In the genomic region with DNA sequence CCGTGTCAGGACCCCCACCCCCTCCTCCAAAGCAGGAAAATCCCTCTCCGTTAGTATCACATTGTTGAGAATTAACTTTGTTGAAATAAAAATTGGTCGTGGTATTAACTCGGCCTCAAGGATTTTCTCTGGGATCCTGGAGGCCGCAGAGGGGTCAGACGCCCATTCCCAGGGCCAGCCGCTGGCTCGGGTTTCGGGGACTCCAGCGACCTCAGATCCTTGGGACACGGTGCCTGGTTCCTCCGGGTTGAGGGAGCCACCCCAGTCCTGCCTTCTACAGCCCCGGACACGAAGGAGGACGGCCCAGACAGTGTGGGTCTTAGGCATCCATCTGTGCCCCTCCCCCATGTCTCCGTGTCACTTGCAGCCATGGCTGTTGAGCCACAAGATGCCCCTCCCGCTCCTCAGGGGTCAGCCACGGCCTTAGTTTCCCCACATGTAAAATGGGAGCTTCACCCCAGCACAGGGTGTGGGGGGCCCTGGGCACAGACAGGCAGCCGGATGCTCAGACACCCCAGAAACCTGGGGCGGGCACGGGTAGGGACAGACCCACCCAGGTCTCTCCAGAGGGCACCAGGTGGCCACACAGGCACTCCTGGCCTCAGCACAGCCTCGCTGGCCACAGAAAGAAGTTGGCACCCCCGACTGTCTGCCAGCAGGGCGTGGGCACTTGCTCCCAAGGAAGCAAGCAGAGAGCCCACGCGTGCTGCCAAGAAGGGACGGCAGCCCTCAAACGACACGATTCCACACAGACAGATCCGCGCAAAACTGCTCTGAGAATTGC, we compare ENCODE assay signal across 2 cellular contexts.
A peak's percentile ranks its signal among the peaks of the same experiment; 100 is the strongest.
TF ChIP-seq lines count a peak whose summit lies in the region.

No MANE protein-coding gene starts in this region.

TF ChIP-seq in Ishikawa, 13 proteins besides CTCF, POLR2A, EP300 and RAD21:
- TF ChIP-seq, protein P1, sequence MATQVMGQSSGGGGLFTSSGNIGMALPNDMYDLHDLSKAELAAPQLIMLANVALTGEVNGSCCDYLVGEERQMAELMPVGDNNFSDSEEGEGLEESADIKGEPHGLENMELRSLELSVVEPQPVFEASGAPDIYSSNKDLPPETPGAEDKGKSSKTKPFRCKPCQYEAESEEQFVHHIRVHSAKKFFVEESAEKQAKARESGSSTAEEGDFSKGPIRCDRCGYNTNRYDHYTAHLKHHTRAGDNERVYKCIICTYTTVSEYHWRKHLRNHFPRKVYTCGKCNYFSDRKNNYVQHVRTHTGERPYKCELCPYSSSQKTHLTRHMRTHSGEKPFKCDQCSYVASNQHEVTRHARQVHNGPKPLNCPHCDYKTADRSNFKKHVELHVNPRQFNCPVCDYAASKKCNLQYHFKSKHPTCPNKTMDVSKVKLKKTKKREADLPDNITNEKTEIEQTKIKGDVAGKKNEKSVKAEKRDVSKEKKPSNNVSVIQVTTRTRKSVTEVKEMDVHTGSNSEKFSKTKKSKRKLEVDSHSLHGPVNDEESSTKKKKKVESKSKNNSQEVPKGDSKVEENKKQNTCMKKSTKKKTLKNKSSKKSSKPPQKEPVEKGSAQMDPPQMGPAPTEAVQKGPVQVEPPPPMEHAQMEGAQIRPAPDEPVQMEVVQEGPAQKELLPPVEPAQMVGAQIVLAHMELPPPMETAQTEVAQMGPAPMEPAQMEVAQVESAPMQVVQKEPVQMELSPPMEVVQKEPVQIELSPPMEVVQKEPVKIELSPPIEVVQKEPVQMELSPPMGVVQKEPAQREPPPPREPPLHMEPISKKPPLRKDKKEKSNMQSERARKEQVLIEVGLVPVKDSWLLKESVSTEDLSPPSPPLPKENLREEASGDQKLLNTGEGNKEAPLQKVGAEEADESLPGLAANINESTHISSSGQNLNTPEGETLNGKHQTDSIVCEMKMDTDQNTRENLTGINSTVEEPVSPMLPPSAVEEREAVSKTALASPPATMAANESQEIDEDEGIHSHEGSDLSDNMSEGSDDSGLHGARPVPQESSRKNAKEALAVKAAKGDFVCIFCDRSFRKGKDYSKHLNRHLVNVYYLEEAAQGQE (IDR thresholded peaks at IDR 0.05; ENCODE audit: low read depth): no peak
- peak; percentile 47; the same call in 1 of the 2 replicates for TF ChIP-seq ZBTB7A (IDR thresholded peaks at IDR 0.05; ENCODE audit: low read depth)
- TF ChIP-seq, protein P2, sequence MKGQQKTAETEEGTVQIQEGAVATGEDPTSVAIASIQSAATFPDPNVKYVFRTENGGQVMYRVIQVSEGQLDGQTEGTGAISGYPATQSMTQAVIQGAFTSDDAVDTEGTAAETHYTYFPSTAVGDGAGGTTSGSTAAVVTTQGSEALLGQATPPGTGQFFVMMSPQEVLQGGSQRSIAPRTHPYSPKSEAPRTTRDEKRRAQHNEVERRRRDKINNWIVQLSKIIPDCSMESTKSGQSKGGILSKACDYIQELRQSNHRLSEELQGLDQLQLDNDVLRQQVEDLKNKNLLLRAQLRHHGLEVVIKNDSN (IDR thresholded peaks at IDR 0.05): no peak

TF ChIP-seq in K562, 482 proteins besides CTCF, POLR2A, EP300 and RAD21:
- TF ChIP-seq, protein P3, sequence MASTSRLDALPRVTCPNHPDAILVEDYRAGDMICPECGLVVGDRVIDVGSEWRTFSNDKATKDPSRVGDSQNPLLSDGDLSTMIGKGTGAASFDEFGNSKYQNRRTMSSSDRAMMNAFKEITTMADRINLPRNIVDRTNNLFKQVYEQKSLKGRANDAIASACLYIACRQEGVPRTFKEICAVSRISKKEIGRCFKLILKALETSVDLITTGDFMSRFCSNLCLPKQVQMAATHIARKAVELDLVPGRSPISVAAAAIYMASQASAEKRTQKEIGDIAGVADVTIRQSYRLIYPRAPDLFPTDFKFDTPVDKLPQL (IDR thresholded peaks at IDR 0.05; ENCODE audit: extremely low read depth, insufficient read length): no peak
- TF ChIP-seq RUNX1 (IDR thresholded peaks at IDR 0.05; ENCODE audit: low read depth) (peak; percentile 9; the same call in 1 of the 2 replicates), NFXL1 (CRISPR knock-in tag; IDR thresholded peaks at IDR 0.05) (no peak), GABPB1 (CRISPR knock-in tag; IDR thresholded peaks at IDR 0.05) (no peak), RB1 (IDR thresholded peaks at IDR 0.05; ENCODE audit: low read depth) (no peak), MED1 (CRISPR knock-in tag; IDR thresholded peaks at IDR 0.05; ENCODE audit: borderline replicate concordance) (no peak), ZNF764 (CRISPR knock-in tag; IDR thresholded peaks at IDR 0.05; ENCODE audit: low read depth) (0 out of 2 replicates have a peak, but pooled peaks have one; percentile 11), MAZ (CRISPR knock-in tag; conservative IDR thresholded peaks at IDR 0.05 in 1 of 2, IDR thresholded peaks at IDR 0.05 in 1 of 2) (0 out of 4 replicates have a peak, but pooled peaks of 1 of the 2 experiments have one; percentile 18), NONO (IDR thresholded peaks at IDR 0.05; ENCODE audit: low read depth in 2 of 2, low read length in 1 of 2) (no peak), ZNF444 (CRISPR knock-in tag; IDR thresholded peaks at IDR 0.05) (no peak), YY1 (IDR thresholded peaks at IDR 0.05; ENCODE audit: borderline replicate concordance in 1 of 3, control insufficient read depth in 1 of 3, extremely low read depth in 1 of 3, insufficient read depth in 3 of 3, insufficient read length in 1 of 3, insufficient replicate concordance in 2 of 3, low read depth in 1 of 3, low read length in 2 of 3) (peak in 1 of 3 experiments; percentile 23), TCFL5 (CRISPR knock-in tag; conservative IDR thresholded peaks at IDR 0.05) (no peak), TAF15 (IDR thresholded peaks at IDR 0.05; ENCODE audit: low read depth, low read length) (peak; percentile 38; the same call in 1 of the 2 replicates), MXI1 (IDR thresholded peaks at IDR 0.05; ENCODE audit: low read depth, low read length) (no peak), E2F3 (CRISPR knock-in tag; IDR thresholded peaks at IDR 0.05) (no peak), ZNF165 (CRISPR knock-in tag; IDR thresholded peaks at IDR 0.05; ENCODE audit: borderline replicate concordance) (no peak), JUND (IDR thresholded peaks at IDR 0.05; ENCODE audit: borderline replicate concordance, low read depth, low read length) (no peak), JUND (tag; IDR thresholded peaks at IDR 0.05; ENCODE audit: borderline replicate concordance, low read depth, low read length) (no peak), SRSF7 (optimal IDR thresholded peaks at IDR 0.05; ENCODE audit: low read depth, low read length) (no peak), FIP1L1 (IDR thresholded peaks at IDR 0.05; ENCODE audit: low read depth, low read length, poor library complexity, severe bottlenecking) (peak; percentile 67), ZNF133 (CRISPR knock-in tag; IDR thresholded peaks at IDR 0.05) (no peak), ESRRB (CRISPR knock-in tag; IDR thresholded peaks at IDR 0.05; ENCODE audit: borderline replicate concordance) (no peak), ZBTB7A (IDR thresholded peaks at IDR 0.05; ENCODE audit: borderline replicate concordance, control insufficient read depth, low read depth, low read length) (peak; percentile 80; the same call in 1 of the 2 replicates), MTA3 (IDR thresholded peaks at IDR 0.05; ENCODE audit: borderline replicate concordance) (no peak)
- TF ChIP-seq, protein P4, sequence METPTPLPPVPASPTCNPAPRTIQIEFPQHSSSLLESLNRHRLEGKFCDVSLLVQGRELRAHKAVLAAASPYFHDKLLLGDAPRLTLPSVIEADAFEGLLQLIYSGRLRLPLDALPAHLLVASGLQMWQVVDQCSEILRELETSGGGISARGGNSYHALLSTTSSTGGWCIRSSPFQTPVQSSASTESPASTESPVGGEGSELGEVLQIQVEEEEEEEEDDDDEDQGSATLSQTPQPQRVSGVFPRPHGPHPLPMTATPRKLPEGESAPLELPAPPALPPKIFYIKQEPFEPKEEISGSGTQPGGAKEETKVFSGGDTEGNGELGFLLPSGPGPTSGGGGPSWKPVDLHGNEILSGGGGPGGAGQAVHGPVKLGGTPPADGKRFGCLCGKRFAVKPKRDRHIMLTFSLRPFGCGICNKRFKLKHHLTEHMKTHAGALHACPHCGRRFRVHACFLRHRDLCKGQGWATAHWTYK (CRISPR knock-in tag; IDR thresholded peaks at IDR 0.05): 0 out of 2 replicates have a peak, but pooled peaks have one; percentile 0
- TF ChIP-seq, protein P5, sequence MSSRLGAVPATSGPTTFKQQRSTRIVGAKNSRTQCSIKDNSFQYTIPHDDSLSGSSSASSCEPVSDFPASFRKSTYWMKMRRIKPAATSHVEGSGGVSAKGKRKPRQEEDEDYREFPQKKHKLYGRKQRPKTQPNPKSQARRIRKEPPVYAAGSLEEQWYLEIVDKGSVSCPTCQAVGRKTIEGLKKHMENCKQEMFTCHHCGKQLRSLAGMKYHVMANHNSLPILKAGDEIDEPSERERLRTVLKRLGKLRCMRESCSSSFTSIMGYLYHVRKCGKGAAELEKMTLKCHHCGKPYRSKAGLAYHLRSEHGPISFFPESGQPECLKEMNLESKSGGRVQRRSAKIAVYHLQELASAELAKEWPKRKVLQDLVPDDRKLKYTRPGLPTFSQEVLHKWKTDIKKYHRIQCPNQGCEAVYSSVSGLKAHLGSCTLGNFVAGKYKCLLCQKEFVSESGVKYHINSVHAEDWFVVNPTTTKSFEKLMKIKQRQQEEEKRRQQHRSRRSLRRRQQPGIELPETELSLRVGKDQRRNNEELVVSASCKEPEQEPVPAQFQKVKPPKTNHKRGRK (tag; IDR thresholded peaks at IDR 0.05): no peak
- TF ChIP-seq, protein P6, sequence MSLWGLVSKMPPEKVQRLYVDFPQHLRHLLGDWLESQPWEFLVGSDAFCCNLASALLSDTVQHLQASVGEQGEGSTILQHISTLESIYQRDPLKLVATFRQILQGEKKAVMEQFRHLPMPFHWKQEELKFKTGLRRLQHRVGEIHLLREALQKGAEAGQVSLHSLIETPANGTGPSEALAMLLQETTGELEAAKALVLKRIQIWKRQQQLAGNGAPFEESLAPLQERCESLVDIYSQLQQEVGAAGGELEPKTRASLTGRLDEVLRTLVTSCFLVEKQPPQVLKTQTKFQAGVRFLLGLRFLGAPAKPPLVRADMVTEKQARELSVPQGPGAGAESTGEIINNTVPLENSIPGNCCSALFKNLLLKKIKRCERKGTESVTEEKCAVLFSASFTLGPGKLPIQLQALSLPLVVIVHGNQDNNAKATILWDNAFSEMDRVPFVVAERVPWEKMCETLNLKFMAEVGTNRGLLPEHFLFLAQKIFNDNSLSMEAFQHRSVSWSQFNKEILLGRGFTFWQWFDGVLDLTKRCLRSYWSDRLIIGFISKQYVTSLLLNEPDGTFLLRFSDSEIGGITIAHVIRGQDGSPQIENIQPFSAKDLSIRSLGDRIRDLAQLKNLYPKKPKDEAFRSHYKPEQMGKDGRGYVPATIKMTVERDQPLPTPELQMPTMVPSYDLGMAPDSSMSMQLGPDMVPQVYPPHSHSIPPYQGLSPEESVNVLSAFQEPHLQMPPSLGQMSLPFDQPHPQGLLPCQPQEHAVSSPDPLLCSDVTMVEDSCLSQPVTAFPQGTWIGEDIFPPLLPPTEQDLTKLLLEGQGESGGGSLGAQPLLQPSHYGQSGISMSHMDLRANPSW (CRISPR knock-in tag; IDR thresholded peaks at IDR 0.05): 0 out of 2 replicates have a peak, but pooled peaks have one; percentile 36
- TF ChIP-seq, protein P7, sequence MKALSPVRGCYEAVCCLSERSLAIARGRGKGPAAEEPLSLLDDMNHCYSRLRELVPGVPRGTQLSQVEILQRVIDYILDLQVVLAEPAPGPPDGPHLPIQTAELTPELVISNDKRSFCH (CRISPR knock-in tag; IDR thresholded peaks at IDR 0.05): no peak
- TF ChIP-seq, protein P7 (tag; IDR thresholded peaks at IDR 0.05): 0 out of 2 replicates have a peak, but pooled peaks have one; percentile 21
- TF ChIP-seq, protein P8, sequence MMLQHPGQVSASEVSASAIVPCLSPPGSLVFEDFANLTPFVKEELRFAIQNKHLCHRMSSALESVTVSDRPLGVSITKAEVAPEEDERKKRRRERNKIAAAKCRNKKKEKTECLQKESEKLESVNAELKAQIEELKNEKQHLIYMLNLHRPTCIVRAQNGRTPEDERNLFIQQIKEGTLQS (IDR thresholded peaks at IDR 0.05): no peak
- TF ChIP-seq, protein P8 (CRISPR knock-in tag; conservative IDR thresholded peaks at IDR 0.05): peak; percentile 81
- TF ChIP-seq, protein P9, sequence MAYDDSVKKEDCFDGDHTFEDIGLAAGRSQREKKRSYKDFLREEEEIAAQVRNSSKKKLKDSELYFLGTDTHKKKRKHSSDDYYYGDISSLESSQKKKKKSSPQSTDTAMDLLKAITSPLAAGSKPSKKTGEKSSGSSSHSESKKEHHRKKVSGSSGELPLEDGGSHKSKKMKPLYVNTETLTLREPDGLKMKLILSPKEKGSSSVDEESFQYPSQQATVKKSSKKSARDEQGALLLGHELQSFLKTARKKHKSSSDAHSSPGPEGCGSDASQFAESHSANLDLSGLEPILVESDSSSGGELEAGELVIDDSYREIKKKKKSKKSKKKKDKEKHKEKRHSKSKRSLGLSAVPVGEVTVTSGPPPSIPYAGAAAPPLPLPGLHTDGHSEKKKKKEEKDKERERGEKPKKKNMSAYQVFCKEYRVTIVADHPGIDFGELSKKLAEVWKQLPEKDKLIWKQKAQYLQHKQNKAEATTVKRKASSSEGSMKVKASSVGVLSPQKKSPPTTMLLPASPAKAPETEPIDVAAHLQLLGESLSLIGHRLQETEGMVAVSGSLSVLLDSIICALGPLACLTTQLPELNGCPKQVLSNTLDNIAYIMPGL (CRISPR knock-in tag; IDR thresholded peaks at IDR 0.05): peak; percentile 64; the same call in 1 of the 2 replicates
- TF ChIP-seq, protein P10, sequence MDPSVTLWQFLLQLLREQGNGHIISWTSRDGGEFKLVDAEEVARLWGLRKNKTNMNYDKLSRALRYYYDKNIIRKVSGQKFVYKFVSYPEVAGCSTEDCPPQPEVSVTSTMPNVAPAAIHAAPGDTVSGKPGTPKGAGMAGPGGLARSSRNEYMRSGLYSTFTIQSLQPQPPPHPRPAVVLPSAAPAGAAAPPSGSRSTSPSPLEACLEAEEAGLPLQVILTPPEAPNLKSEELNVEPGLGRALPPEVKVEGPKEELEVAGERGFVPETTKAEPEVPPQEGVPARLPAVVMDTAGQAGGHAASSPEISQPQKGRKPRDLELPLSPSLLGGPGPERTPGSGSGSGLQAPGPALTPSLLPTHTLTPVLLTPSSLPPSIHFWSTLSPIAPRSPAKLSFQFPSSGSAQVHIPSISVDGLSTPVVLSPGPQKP (CRISPR knock-in tag; IDR thresholded peaks at IDR 0.05): no peak
